In genomic region chr2:187084524-187084923, GRCh38 we compare ENCODE assay signal across 25 cellular contexts.
"Had no signal": no experiment of that assay in that cellular context is flagged by ENCODE, and none has a peak within 500 bp of the region (broad histone marks: within the 10 kb centered on the region; RNA-seq: fewer than 3 reads in every experiment).

No MANE protein-coding gene starts in this region.

- FAIRE-seq: endothelial cell of umbilical vein, frontal cortex, kidney had no signal

- H3K27ac Mint-ChIP-seq: immature natural killer cell, mesothelial cell of epicardium had no signal

- H3K79me2 ChIP-seq: hepatocyte had no signal

- H3K9me3 Mint-ChIP-seq: mesothelial cell of epicardium had no signal

- H3K27me3 Mint-ChIP-seq: naive B cell had no signal

- H3K4me1 ChIP-seq: esophagus muscularis mucosa, foreskin keratinocyte, gastroesophageal sphincter, heart left ventricle, left lung, lower lobe of right lung had no signal

- H3K4me3 ChIP-seq: coronary artery, dorsolateral prefrontal cortex, esophagus muscularis mucosa, gastroesophageal sphincter, heart left ventricle, hepatocyte, left lung, lower lobe of right lung, mucosa of descending colon had no signal

- H3K4me1 Mint-ChIP-seq: immature natural killer cell, naive B cell had no signal

- DNase-seq: dermis blood vessel endothelial cell; dorsolateral prefrontal cortex; effector CD4-positive, alpha-beta T cell; effector memory CD4-positive, alpha-beta T cell; foreskin keratinocyte; heart left ventricle; hypothalamus; immature natural killer cell; islet precursor cell; kidney; kidney glomerular epithelial cell; left colon; left lung; left ventricle myocardium superior; lower lobe of right lung; mesenchymal stem cell; mucosa of descending colon; naive B cell had no signal

- H3K27me3 ChIP-seq: dorsolateral prefrontal cortex, esophagus muscularis mucosa, foreskin keratinocyte, gastroesophageal sphincter, heart left ventricle, hepatocyte, left lung had no signal

- H3K4me3 Mint-ChIP-seq: immature natural killer cell, mesothelial cell of epicardium, naive B cell had no signal

- H2AFZ ChIP-seq: hepatocyte had no signal

- ATAC-seq: foreskin keratinocyte, gastroesophageal sphincter, heart left ventricle, left colon, left lung, left ventricle myocardium superior, lower lobe of right lung, mucosa of descending colon had no signal

- H3K4me2 ChIP-seq: hepatocyte had no signal

- H3K36me3 ChIP-seq: esophagus muscularis mucosa, gastroesophageal sphincter, heart left ventricle, left lung, lower lobe of right lung had no signal

- H3K27ac ChIP-seq: coronary artery, dorsolateral prefrontal cortex, esophagus muscularis mucosa, foreskin keratinocyte, gastroesophageal sphincter, heart left ventricle, hepatocyte, left lung, lower lobe of right lung had no signal

- H3K9me3 ChIP-seq: esophagus muscularis mucosa, gastroesophageal sphincter, heart left ventricle, left lung, lower lobe of right lung, mucosa of descending colon had no signal

- H3K36me3 Mint-ChIP-seq: mesothelial cell of epicardium, naive B cell had no signal
